In the genomic region with DNA sequence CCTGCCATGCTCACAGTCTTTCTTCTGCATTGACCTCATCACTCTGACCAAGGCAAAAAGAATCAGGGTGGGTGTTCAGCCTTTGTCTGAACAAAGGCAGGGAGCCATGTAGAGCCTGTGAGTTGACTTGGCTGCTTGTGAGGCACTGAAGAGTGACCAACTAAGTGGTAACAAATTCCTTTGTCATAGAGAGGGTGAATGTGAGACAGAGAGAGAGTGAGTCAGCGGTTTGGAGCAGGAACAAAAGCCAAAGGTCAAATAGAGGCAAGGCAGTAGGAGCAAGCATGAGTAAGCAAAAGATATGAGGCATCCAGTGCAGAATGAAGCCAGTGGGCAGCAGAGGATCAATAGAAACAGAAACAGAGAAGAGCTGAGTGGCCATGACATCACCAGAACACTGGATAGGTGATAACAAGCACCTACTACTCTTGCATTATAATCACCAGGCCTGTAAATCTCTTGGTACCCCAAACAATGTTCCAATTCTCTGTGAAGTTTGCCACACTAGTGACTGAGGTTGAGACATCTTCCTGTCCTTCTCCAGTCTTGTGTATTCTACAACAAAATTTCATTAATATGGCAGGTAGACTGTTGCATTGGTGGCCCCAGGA, we compare ENCODE assay signal across 9 cellular contexts.
DNase-seq lines count a peak whose midpoint lies in the region; ATAC-seq and TF ChIP-seq lines count a peak whose summit lies in the region.
"Had no signal": no experiment of that assay in that cellular context is flagged by ENCODE, and none has a peak within 500 bp of the region (broad histone marks: within the 10 kb centered on the region; RNA-seq: fewer than 3 reads in every experiment).

No MANE protein-coding gene starts in this region.

- DNase-seq in SIG-M5 treated with dmso at 0.1 percent for 504 hours (lab: John Stamatoyannopoulos, UW; ENCODE audit: unreplicated experiment) = peak; percentile 41
- no peak for DNase-seq in SIG-M5 (lab: John Stamatoyannopoulos, UW)
- DNase-seq in SHP77 treated with DMSO at 0.1 percent for 48 hours (lab: John Stamatoyannopoulos, UW) = peak; percentile 48
- no peak for DNase-seq in thoracic aorta (ENCODE audit: low spot score)
- no peak for DNase-seq in activated naive CD4-positive, alpha-beta T cell (lab: John Stamatoyannopoulos, UW)
- no peak for DNase-seq in HEK293T (ENCODE audit: extremely low spot score)

- POLR2A ChIA-PET in HEK293T (lab: Yijun Ruan, JAX) = no interaction called here

- no peaks in the 10 kb centered on the region for H3K4me1 ChIP-seq in gastroesophageal sphincter
- no peaks in the 10 kb centered on the region for H3K4me1 ChIP-seq in thoracic aorta (ENCODE audit: control insufficient read depth in 1 of 2, low read depth in 2 of 2)

- no peaks in the 10 kb centered on the region for H3K9me3 ChIP-seq in gastroesophageal sphincter
- H3K9me3 ChIP-seq in thoracic aorta = no peaks in the 10 kb centered on the region
- H3K9me3 ChIP-seq: BLaER1 treated with 17β-estradiol and CSF1 and Interleukin-3, amounts not matched to agents 10 nM and 100 nM had no signal

- TF ChIP-seq CTCF in gastroesophageal sphincter (IDR thresholded peaks at IDR 0.05) = no peak
- no peak for TF ChIP-seq CTCF in thoracic aorta (IDR thresholded peaks at IDR 0.05)

- TF ChIP-seq POLR2A in gastroesophageal sphincter (IDR thresholded peaks at IDR 0.05) = no peak

- WGBS in gastroesophageal sphincter (ENCODE audit: low coverage in 1 of 2), 2 donors = 13 to 50% methylated on average over 1 of the region's 1 CpG

- ATAC-seq in HG03139 (IDR thresholded peaks at IDR 0.05; ENCODE audit: unreplicated experiment) = peak; percentile 55
- ATAC-seq in gastroesophageal sphincter = peak; percentile 16
- ATAC-seq in thoracic aorta (ENCODE audit: insufficient number of reproducible peaks, low FRiP score, low read depth) = peak; percentile 67

- H3K27me3 ChIP-seq in gastroesophageal sphincter (no peaks in the 10 kb centered on the region), thoracic aorta (replicated peaks; ENCODE audit: insufficient read depth) (no peaks in the 10 kb centered on the region)
- H3K27me3 ChIP-seq: BLaER1 treated with 17β-estradiol and CSF1 and Interleukin-3, amounts not matched to agents 10 nM and 100 nM had no signal

- no peaks in the 10 kb centered on the region for H3K36me3 ChIP-seq in gastroesophageal sphincter
- no peaks in the 10 kb centered on the region for H3K36me3 ChIP-seq in thoracic aorta
- H3K36me3 ChIP-seq: BLaER1 treated with 17β-estradiol and CSF1 and Interleukin-3, amounts not matched to agents 10 nM and 100 nM had no signal

- no peak for TF ChIP-seq EP300 in gastroesophageal sphincter (IDR thresholded peaks at IDR 0.05)

- no peak overlapping the region for H3K4me3 ChIP-seq in gastroesophageal sphincter
- H3K4me3 ChIP-seq in thoracic aorta = no peak overlapping the region
- H3K4me3 ChIP-seq: BLaER1 treated with 17β-estradiol and CSF1 and Interleukin-3, amounts not matched to agents 10 nM and 100 nM had no signal

- CTCF ChIA-PET in HEK293T (lab: Yijun Ruan, JAX) = no interaction called here

- no peak overlapping the region for H3K27ac ChIP-seq in gastroesophageal sphincter
- H3K27ac ChIP-seq in thoracic aorta = no peak overlapping the region
- H3K27ac ChIP-seq: BLaER1 treated with 17β-estradiol and CSF1 and Interleukin-3, amounts not matched to agents 10 nM and 100 nM had no signal

TF ChIP-seq in HEK293T, 16 proteins besides CTCF, POLR2A, EP300 and RAD21:
- TF ChIP-seq CTBP1 (IDR thresholded peaks at IDR 0.05; ENCODE audit: borderline replicate concordance) = no peak
- no peak for TF ChIP-seq LEF1 (IDR thresholded peaks at IDR 0.05; ENCODE audit: borderline replicate concordance)
- TF ChIP-seq ZNF384 (IDR thresholded peaks at IDR 0.05) = no peak
- TF ChIP-seq, protein P1, sequence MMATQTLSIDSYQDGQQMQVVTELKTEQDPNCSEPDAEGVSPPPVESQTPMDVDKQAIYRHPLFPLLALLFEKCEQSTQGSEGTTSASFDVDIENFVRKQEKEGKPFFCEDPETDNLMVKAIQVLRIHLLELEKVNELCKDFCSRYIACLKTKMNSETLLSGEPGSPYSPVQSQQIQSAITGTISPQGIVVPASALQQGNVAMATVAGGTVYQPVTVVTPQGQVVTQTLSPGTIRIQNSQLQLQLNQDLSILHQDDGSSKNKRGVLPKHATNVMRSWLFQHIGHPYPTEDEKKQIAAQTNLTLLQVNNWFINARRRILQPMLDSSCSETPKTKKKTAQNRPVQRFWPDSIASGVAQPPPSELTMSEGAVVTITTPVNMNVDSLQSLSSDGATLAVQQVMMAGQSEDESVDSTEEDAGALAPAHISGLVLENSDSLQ (IDR thresholded peaks at IDR 0.05) = no peak
- no peak for TF ChIP-seq SUZ12 (IDR thresholded peaks at IDR 0.05)
- TF ChIP-seq FOXK2 (IDR thresholded peaks at IDR 0.05) = no peak
- no peak for TF ChIP-seq SP1 (IDR thresholded peaks at IDR 0.05)
- TF ChIP-seq ELF4 (IDR thresholded peaks at IDR 0.05) = no peak
- TF ChIP-seq FOXM1 (IDR thresholded peaks at IDR 0.05; ENCODE audit: borderline replicate concordance) = no peak
- no peak for TF ChIP-seq NFRKB (IDR thresholded peaks at IDR 0.05)
- TF ChIP-seq TARDBP (IDR thresholded peaks at IDR 0.05) = no peak
- no peak for TF ChIP-seq BHLHE40 (IDR thresholded peaks at IDR 0.05; ENCODE audit: borderline replicate concordance)
- TF ChIP-seq L3MBTL2 (conservative IDR thresholded peaks at IDR 0.05) = no peak
- TF ChIP-seq HDGF (IDR thresholded peaks at IDR 0.05; ENCODE audit: borderline replicate concordance) = no peak
- no peak for TF ChIP-seq ARNT (IDR thresholded peaks at IDR 0.05)

Comparison
In these comparisons a context has a peak if more than half of its experiments do, and no peak if none do; other contexts are left out.
1. DNase-seq: peak in SIG-M5 treated with dmso at 0.1 percent for 504 hours (single experiment) and SHP77 treated with DMSO at 0.1 percent for 48 hours (single experiment); none in SIG-M5 (single experiment), thoracic aorta (single experiment), activated naive CD4-positive, alpha-beta T cell (0 of 4) and HEK293T (single experiment).
2. ATAC-seq: peak in every context shown above with its lines; median percentile 67 in thoracic aorta; 55 in HG03139; 16 in gastroesophageal sphincter.